ENCODE assay signal across 2 cellular contexts in genomic region chr17:15271731-15272130, GRCh38.
TF ChIP-seq lines count a peak whose summit lies in the region.

No MANE protein-coding gene starts in this region.

TF ChIP-seq in IMR-90, 13 proteins besides CTCF, POLR2A, EP300 and RAD21:
- TF ChIP-seq USF2 (IDR thresholded peaks at IDR 0.05; ENCODE audit: low read depth, low read length): peak; percentile 42; the same call in 1 of the 2 replicates
- no peak for TF ChIP-seq SMC3 (IDR thresholded peaks at IDR 0.05; ENCODE audit: low read depth, low read length)
- TF ChIP-seq CEBPB (IDR thresholded peaks at IDR 0.05; ENCODE audit: low read depth, low read length): no peak
- TF ChIP-seq NFE2L2 (IDR thresholded peaks at IDR 0.05; ENCODE audit: low read depth, low read length): no peak

TF ChIP-seq in WTC11, 78 proteins besides CTCF, POLR2A, EP300 and RAD21 (continued from another document):
- TF ChIP-seq ATF2 (CRISPR knock-in tag; IDR thresholded peaks at IDR 0.05; ENCODE audit: borderline replicate concordance, low read depth): no peak
- no peak for TF ChIP-seq ZNF423 (CRISPR knock-in tag; IDR thresholded peaks at IDR 0.05)
- TF ChIP-seq JUN (CRISPR knock-in tag; IDR thresholded peaks at IDR 0.05): no peak
- no peak for TF ChIP-seq ETV6 (CRISPR knock-in tag; IDR thresholded peaks at IDR 0.05)
- no peak for TF ChIP-seq CBFB (CRISPR knock-in tag; IDR thresholded peaks at IDR 0.05; ENCODE audit: low read depth)
